ENCODE assay signal across 8 cellular contexts in genomic region chr17:57408064-57408811, GRCh38.
DNase-seq lines count a peak whose midpoint lies in the region; ATAC-seq and TF ChIP-seq lines count a peak whose summit lies in the region.

No MANE protein-coding gene starts in this region.

- no peak overlapping the region for H3K4me3 ChIP-seq in CD8-positive, alpha-beta memory T cell (ENCODE audit: low read length)
- no peak overlapping the region for H3K4me3 ChIP-seq in vagina
- H3K4me3 ChIP-seq in esophagus squamous epithelium, result no peak overlapping the region

- H3K4me1 Mint-ChIP-seq in CD8-positive, alpha-beta memory T cell, result peaks cover 38 to 62% (median 56%) of the 10 kb centered on the region in 3 donors
- peaks cover 25% of the 10 kb centered on the region for H3K4me1 Mint-ChIP-seq in activated T-helper 17 cell treated with anti-CD3 and anti-CD28 coated beads, Interleukin-2, amount 50 U/mL, for 72 hours
- peaks cover 14 to 35% of the 10 kb centered on the region in 2 donors for H3K4me1 Mint-ChIP-seq in natural killer cell

- no peaks in the 10 kb centered on the region for H3K27me3 Mint-ChIP-seq in CD8-positive, alpha-beta memory T cell
- no peaks in the 10 kb centered on the region for H3K27me3 Mint-ChIP-seq in activated T-helper 17 cell treated with anti-CD3 and anti-CD28 coated beads, Interleukin-2, amount 50 U/mL, for 72 hours
- H3K27me3 Mint-ChIP-seq in natural killer cell (ENCODE audit: low read depth in 2 of 2), result no peaks in the 10 kb centered on the region

- H3K27ac Mint-ChIP-seq in CD8-positive, alpha-beta memory T cell, result peak overlapping the region in 3 of 8 donors; percentile 43 to 83 (median 66)
- peak overlapping the region; percentile 80 for H3K27ac Mint-ChIP-seq in activated T-helper 17 cell treated with anti-CD3 and anti-CD28 coated beads, Interleukin-2, amount 50 U/mL, for 72 hours
- no peak overlapping the region for H3K27ac Mint-ChIP-seq in natural killer cell

- CTCF ChIA-PET in CD8-positive, alpha-beta memory T cell (lab: Charles Lee), result no interaction called here

- H3K36me3 Mint-ChIP-seq in CD8-positive, alpha-beta memory T cell, result peaks cover 0 to 31% (median 22%) of the 10 kb centered on the region in 3 donors
- peaks cover 38% of the 10 kb centered on the region for H3K36me3 Mint-ChIP-seq in activated T-helper 17 cell treated with anti-CD3 and anti-CD28 coated beads, Interleukin-2, amount 50 U/mL, for 72 hours (ENCODE audit: low read depth)
- no peaks in the 10 kb centered on the region for H3K36me3 Mint-ChIP-seq in natural killer cell

- intact Hi-C loops in natural killer cell (cut with micrococcal nuclease) (no loop called here), vagina (cut with DNase I) (no loop called here), esophagus squamous epithelium (cut with DNase I) (no loop called here)

- H3K27ac ChIP-seq in CD8-positive, alpha-beta memory T cell (ENCODE audit: low read depth, low read length), result no peak overlapping the region
- H3K27ac ChIP-seq in vagina (no peak overlapping the region), esophagus squamous epithelium (no peak overlapping the region)

- no peaks in the 10 kb centered on the region for H3K9me3 ChIP-seq in CD8-positive, alpha-beta memory T cell (ENCODE audit: low read length)
- no peaks in the 10 kb centered on the region for H3K9me3 ChIP-seq in vagina
- no peaks in the 10 kb centered on the region for H3K9me3 ChIP-seq in esophagus squamous epithelium

- TF ChIP-seq CTCF in natural killer cell (IDR thresholded peaks at IDR 0.05) (no peak), vagina (IDR thresholded peaks at IDR 0.05) (no peak), esophagus squamous epithelium (IDR thresholded peaks at IDR 0.05) (no peak)

- POLR2A ChIA-PET in CD8-positive, alpha-beta memory T cell (lab: Charles Lee), result no interaction called here

- no peaks in the 10 kb centered on the region for H3K36me3 ChIP-seq in CD8-positive, alpha-beta memory T cell (ENCODE audit: insufficient read depth, low read length)
- H3K36me3 ChIP-seq in vagina (no peaks in the 10 kb centered on the region), esophagus squamous epithelium (peaks cover 0 to 17% (median 0%) of the 10 kb centered on the region in 3 donors)

- H3K4me1 ChIP-seq in CD8-positive, alpha-beta memory T cell (ENCODE audit: insufficient read depth, low read length), result peaks cover 6% of the 10 kb centered on the region
- H3K4me1 ChIP-seq in vagina (peaks cover 18% of the 10 kb centered on the region), esophagus squamous epithelium (peaks cover 0 to 36% (median 3%) of the 10 kb centered on the region in 3 donors)

- no peaks in the 10 kb centered on the region for H3K27me3 ChIP-seq in CD8-positive, alpha-beta memory T cell (ENCODE audit: insufficient read depth, low read length, poor library complexity, severe bottlenecking)
- H3K27me3 ChIP-seq in vagina (no peaks in the 10 kb centered on the region), esophagus squamous epithelium (no peaks in the 10 kb centered on the region)

- WGBS in esophagus squamous epithelium, 2 donors, result 81 to 85% methylated on average over 13 of the region's 13 CpGs

- H3K4me3 Mint-ChIP-seq in CD8-positive, alpha-beta memory T cell, result peak overlapping the region in 4 of 7 donors; percentile 19 to 54 (median 38)
- H3K4me3 Mint-ChIP-seq in activated T-helper 17 cell treated with anti-CD3 and anti-CD28 coated beads, Interleukin-2, amount 50 U/mL, for 72 hours, result peak overlapping the region; percentile 47
- H3K4me3 Mint-ChIP-seq in natural killer cell, result peak overlapping the region; percentile 17

- ATAC-seq in GM21381 (IDR thresholded peaks at IDR 0.05; ENCODE audit: unreplicated experiment) (peak; percentile 54), natural killer cell (peak in 2 of 3 donors; percentile 24 to 33)
- peak; percentile 72 for ATAC-seq in activated T-helper 17 cell treated with anti-CD3 and anti-CD28 coated beads, Interleukin-2, amount 50 U/mL, for 72 hours (replicated peaks)

- H3K9me3 Mint-ChIP-seq in CD8-positive, alpha-beta memory T cell, result no peaks in the 10 kb centered on the region
- H3K9me3 Mint-ChIP-seq in activated T-helper 17 cell treated with anti-CD3 and anti-CD28 coated beads, Interleukin-2, amount 50 U/mL, for 72 hours, result no peaks in the 10 kb centered on the region
- H3K9me3 Mint-ChIP-seq in natural killer cell, result no peaks in the 10 kb centered on the region

- no peak for TF ChIP-seq POLR2A in vagina (IDR thresholded peaks at IDR 0.05)
- no peak for TF ChIP-seq POLR2A in esophagus squamous epithelium (IDR thresholded peaks at IDR 0.05)

- peak in 1 of 5 donors; percentile 28 for DNase-seq in CD8-positive, alpha-beta memory T cell
- DNase-seq in NCI-H146 treated with DMSO at 0.1 percent for 48 hours (lab: John Stamatoyannopoulos, UW; ENCODE audit: unreplicated experiment), result peak; percentile 59
- DNase-seq in natural killer cell, result no peak
- DNase-seq in vagina (ENCODE audit: extremely low spot score in 2 of 2), result no peak
- DNase-seq in GM03348 (ENCODE audit: low spot score), result no peak
- DNase-seq in esophagus squamous epithelium (lab: John Stamatoyannopoulos, UW), result no peak
